8 cellular contexts compared by ENCODE assay signal in genomic region chr21:32412998-32413504, GRCh38. TPM values are rescaled to one million over a fixed set of nuclear protein-coding genes. Genes with fewer than 3 reads are reported as not detected.
DNase-seq lines count a peak whose midpoint lies in the region; ATAC-seq and TF ChIP-seq lines count a peak whose summit lies in the region.

No MANE protein-coding gene starts in this region.

- CTCF ChIA-PET in CD8-positive, alpha-beta T cell (lab: Charles Lee): interaction anchor here (1.2 to 6.1 kb wide), 4 partner anchors 10 to 188 kb away, joined by 3 to 32 read pairs (median 4); no protein-coding TSS in a partner anchor
- CTCF ChIA-PET in PC-3 (lab: Charles Lee): interaction anchor here (2.2 kb wide), 1 partner anchor 188 kb away, joined by 24 read pairs; no protein-coding TSS in a partner anchor

- H3K79me1 ChIP-seq in mesendoderm (ENCODE audit: low read length): no peaks in the 10 kb centered on the region

- H3K56ac ChIP-seq in mesendoderm (ENCODE audit: low read length): no peak overlapping the region

- peak overlapping the region; percentile 92 for H2AFZ ChIP-seq in PC-3 (ENCODE audit: low read length)

- H3K27me3 Mint-ChIP-seq in CD8-positive, alpha-beta T cell (ENCODE audit: low read depth): no peaks in the 10 kb centered on the region
- peaks cover 28% of the 10 kb centered on the region for H3K27me3 Mint-ChIP-seq in dendritic cell treated with granulocyte-macrophage colony-stimulating factor and Interleukin-4, amounts not matched to agents 40 ng/mL and 50 ng/mL, for 4 days

- H3F3A ChIP-seq in PC-3 (ENCODE audit: low read length, unreplicated experiment): peaks cover 7% of the 10 kb centered on the region

- H3K9ac ChIP-seq in PC-3 (ENCODE audit: low read length): peak overlapping the region; percentile 89
- H3K9ac ChIP-seq in mesendoderm (ENCODE audit: low read length): no peak overlapping the region

- H3K4me2 ChIP-seq in PC-3 (ENCODE audit: low read length) (peak overlapping the region; percentile 99), mesendoderm (ENCODE audit: low read length) (peak overlapping the region; percentile 73)

- H2BK5ac ChIP-seq in mesendoderm (ENCODE audit: low read length): no peak overlapping the region

- no peaks in the 10 kb centered on the region for H3K27me3 ChIP-seq in CD8-positive, alpha-beta T cell (ENCODE audit: insufficient read depth, low read length)
- H3K27me3 ChIP-seq in PC-3 (ENCODE audit: low read length) (no peaks in the 10 kb centered on the region), mesendoderm (ENCODE audit: insufficient read depth, low read length, poor library complexity) (peaks cover 25% of the 10 kb centered on the region), tibial nerve (no peaks in the 10 kb centered on the region), SJCRH30 (peaks cover 3% of the 10 kb centered on the region; the same call in 1 of the 2 replicates)

- peaks cover 45% of the 10 kb centered on the region for H3K4me1 Mint-ChIP-seq in CD8-positive, alpha-beta T cell (ENCODE audit: low read depth)
- peaks cover 15% of the 10 kb centered on the region for H3K4me1 Mint-ChIP-seq in dendritic cell treated with granulocyte-macrophage colony-stimulating factor and Interleukin-4, amounts not matched to agents 40 ng/mL and 50 ng/mL, for 4 days (ENCODE audit: low read depth)

- no peak for TF ChIP-seq POLR2A in tibial nerve (IDR thresholded peaks at IDR 0.05)

- BruUV-seq in PC-3 (replicated peaks; lab: Mats Ljungman, UMichigan): no TSS peak

- H3K4ac ChIP-seq in mesendoderm (ENCODE audit: low read depth, low read length): no peak overlapping the region

- H3K23ac ChIP-seq in mesendoderm (ENCODE audit: low read length): no peak overlapping the region

- intact Hi-C loops in CD8-positive, alpha-beta T cell (cut with DNase I, micrococcal nuclease): loop anchor here (1.0 to 5.0 kb wide), 7 partner anchors 20 to 359 kb away; partner anchors contain the start of genes CFAP298 (in 1 of the 2), MIS18A (in 1 of the 2), PAXBP1 (in 1 of the 2) and SYNJ1 (in 1 of the 2)
- intact Hi-C loops in PC-3 (cut with micrococcal nuclease): loop anchor here (5.0 to 10.0 kb wide), 2 partner anchors 64 to 362 kb away; partner anchors contain the start of gene PAXBP1
- intact Hi-C loops in dendritic cell treated with granulocyte-macrophage colony-stimulating factor and Interleukin-4, amounts not matched to agents 40 ng/mL and 50 ng/mL, for 4 days (cut with micrococcal nuclease): loop anchor here (1.0 to 5.0 kb wide), 2 partner anchors 20 to 154 kb away; partner anchors contain the start of gene URB1

- no peak overlapping the region for H4K8ac ChIP-seq in mesendoderm (ENCODE audit: low read depth, low read length)

- H2BK120ac ChIP-seq in mesendoderm (ENCODE audit: low read depth, low read length): no peak overlapping the region

- no peak overlapping the region for H3K18ac ChIP-seq in mesendoderm (ENCODE audit: low read length)

- TF ChIP-seq EP300 in tibial nerve (IDR thresholded peaks at IDR 0.05): peak in 1 of 2 donors; percentile 59

- H3K9me3 ChIP-seq in CD8-positive, alpha-beta T cell (ENCODE audit: low read length): no peaks in the 10 kb centered on the region
- H3K9me3 ChIP-seq in PC-3 (ENCODE audit: low read length) (no peaks in the 10 kb centered on the region), tibial nerve (no peaks in the 10 kb centered on the region), SJCRH30 (replicated peaks) (no peaks in the 10 kb centered on the region)

- POLR2A ChIA-PET in CD8-positive, alpha-beta T cell (lab: Charles Lee): interaction anchor here (1.0 to 3.7 kb wide), 4 partner anchors 11 to 159 kb away, joined by 3 to 43 read pairs (median 8); no protein-coding TSS in a partner anchor
- POLR2A ChIA-PET in PC-3 (lab: Charles Lee; ENCODE audit: unreplicated experiment): interaction anchor here (0.6 kb wide), 1 partner anchor 133 kb away, joined by 3 read pairs; no protein-coding TSS in a partner anchor

- peak overlapping the region; percentile 86 for H3K27ac ChIP-seq in CD8-positive, alpha-beta T cell (ENCODE audit: low read depth, low read length)
- H3K27ac ChIP-seq in PC-3 (ENCODE audit: low read length): peak overlapping the region; percentile 65
- no peak overlapping the region for H3K27ac ChIP-seq in mesendoderm (ENCODE audit: low read depth, low read length)
- H3K27ac ChIP-seq in tibial nerve: peak overlapping the region; percentile 91 to 99 (median 99)
- H3K27ac ChIP-seq in SJCRH30: no peak overlapping the region

- no peak overlapping the region for H4K5ac ChIP-seq in mesendoderm (ENCODE audit: low read length)

- H2AK5ac ChIP-seq in mesendoderm (ENCODE audit: low read length): no peak overlapping the region

- H3K79me2 ChIP-seq in PC-3 (ENCODE audit: low read length) (peaks cover 47% of the 10 kb centered on the region), mesendoderm (ENCODE audit: control insufficient read depth, insufficient read depth, low read length) (no peaks in the 10 kb centered on the region)

- no peaks in the 10 kb centered on the region for H3K9me2 ChIP-seq in PC-3 (replicated peaks; ENCODE audit: low read length)

- ATAC-seq in CD8-positive, alpha-beta T cell: no peak
- ATAC-seq in PC-3: peak; percentile 25

- peak in 1 of 7 experiments; percentile 44 for DNase-seq in CD8-positive, alpha-beta T cell
- DNase-seq in PC-3: peak; percentile 65
- DNase-seq in mesendoderm: no peak
- peak; percentile 33 to 41 for DNase-seq in tibial nerve (ENCODE audit: low spot score in 2 of 2)
- no peak for DNase-seq in SJCRH30
- DNase-seq in NCI-H1092 (lab: John Stamatoyannopoulos, UW): no peak
- no peak for DNase-seq in RPMI8226

- no peaks in the 10 kb centered on the region for H3K9me3 Mint-ChIP-seq in CD8-positive, alpha-beta T cell
- no peaks in the 10 kb centered on the region for H3K9me3 Mint-ChIP-seq in dendritic cell treated with granulocyte-macrophage colony-stimulating factor and Interleukin-4, amounts not matched to agents 40 ng/mL and 50 ng/mL, for 4 days

- peaks cover 7% of the 10 kb centered on the region for H3K36me3 Mint-ChIP-seq in CD8-positive, alpha-beta T cell
- H3K36me3 Mint-ChIP-seq in dendritic cell treated with granulocyte-macrophage colony-stimulating factor and Interleukin-4, amounts not matched to agents 40 ng/mL and 50 ng/mL, for 4 days (ENCODE audit: low read depth): no peaks in the 10 kb centered on the region

- TF ChIP-seq CTCF in CD8-positive, alpha-beta T cell (IDR thresholded peaks at IDR 0.05): no peak
- TF ChIP-seq CTCF in PC-3 (conservative IDR thresholded peaks at IDR 0.05; ENCODE audit: low read depth, low read length) (peak; percentile 43; the same call in 1 of the 2 replicates), tibial nerve (IDR thresholded peaks at IDR 0.05) (no peak)

- no peak overlapping the region for H2BK15ac ChIP-seq in mesendoderm (replicated peaks; ENCODE audit: low read depth)

- H3K4me3 Mint-ChIP-seq in CD8-positive, alpha-beta T cell: peak overlapping the region; percentile 89
- peak overlapping the region; percentile 71 for H3K4me3 Mint-ChIP-seq in dendritic cell treated with granulocyte-macrophage colony-stimulating factor and Interleukin-4, amounts not matched to agents 40 ng/mL and 50 ng/mL, for 4 days

- H3K4me3 ChIP-seq in CD8-positive, alpha-beta T cell (ENCODE audit: low read depth, low read length): peak overlapping the region; percentile 63
- H3K4me3 ChIP-seq in PC-3 (ENCODE audit: low read length) (peak overlapping the region; percentile 90), mesendoderm (ENCODE audit: low read length) (no peak overlapping the region), tibial nerve (peak overlapping the region; percentile 66 to 97 (median 81)), SJCRH30 (no peak overlapping the region)

- H3K4me1 ChIP-seq in CD8-positive, alpha-beta T cell (ENCODE audit: insufficient read depth, low read length): peaks cover 31% of the 10 kb centered on the region
- H3K4me1 ChIP-seq in PC-3 (ENCODE audit: insufficient read depth, low read length): peaks cover 28% of the 10 kb centered on the region
- H3K4me1 ChIP-seq in mesendoderm (ENCODE audit: control insufficient read depth, low read depth, low read length): no peaks in the 10 kb centered on the region
- peaks cover 0 to 67% (median 25%) of the 10 kb centered on the region in 4 donors for H3K4me1 ChIP-seq in tibial nerve
- H3K4me1 ChIP-seq in SJCRH30: no peaks in the 10 kb centered on the region

- H3K27ac Mint-ChIP-seq in CD8-positive, alpha-beta T cell: peak overlapping the region; percentile 94
- H3K27ac Mint-ChIP-seq in dendritic cell treated with granulocyte-macrophage colony-stimulating factor and Interleukin-4, amounts not matched to agents 40 ng/mL and 50 ng/mL, for 4 days: peak overlapping the region; percentile 35

- no CpG with 5 or more reads among the region's 33 CpGs for WGBS in mesendoderm (ENCODE audit: extremely low coverage, insufficient coverage, low lambda C conversion rate)
- WGBS in tibial nerve, 2 donors: 15 to 29% methylated on average over 25 to 33 of the region's 33 CpGs

- H3K36me3 ChIP-seq in CD8-positive, alpha-beta T cell (ENCODE audit: insufficient read depth, low read length): no peaks in the 10 kb centered on the region
- H3K36me3 ChIP-seq in PC-3 (ENCODE audit: low read depth, low read length) (no peaks in the 10 kb centered on the region), mesendoderm (ENCODE audit: control insufficient read depth, insufficient read depth, low read length) (no peaks in the 10 kb centered on the region), tibial nerve (peaks cover 0 to 4% (median 0%) of the 10 kb centered on the region in 3 donors), SJCRH30 (no peaks in the 10 kb centered on the region)

- no peaks in the 10 kb centered on the region for H4K20me1 ChIP-seq in PC-3 (ENCODE audit: low read length)

RNA-seq across cellular contexts. Expression of gene EVA1C, which starts 0.5 kb away (rescaled TPM):
- total RNA-seq in CD8-positive, alpha-beta T cell: 10 to 100 TPM in 1 of 2 experiments, 1 to 10 TPM in 1; 6.9 to 10.3 TPM
- 16.1 and 17.5 TPM in 2 replicates for total RNA-seq in PC-3 (2014; rRNA removed)
- polyA plus RNA-seq in mesendoderm (2013, experiment 1 of 2): 0.60 TPM
- polyA plus RNA-seq in mesendoderm (2013, experiment 2 of 2): 0.80 TPM
- total RNA-seq in tibial nerve: 10 to 100 TPM; 72.6 to 85.9 (median 75.6) TPM
- total RNA-seq in SJCRH30 (2014; rRNA removed; shearing (Covaris generic)): 0.10 and 0.13 TPM in 2 replicates

RNA-seq across cellular contexts. Expression of gene URB1, which starts 20.2 kb away (rescaled TPM):
- 1 to 10 TPM; 5.4 to 5.9 TPM for total RNA-seq in CD8-positive, alpha-beta T cell
- total RNA-seq in PC-3 (2014; rRNA removed) (27.8 and 36.3 TPM in 2 replicates), tibial nerve (10 to 100 TPM; 18.6 to 29.4 (median 22.2) TPM)
- 7.0 TPM for polyA plus RNA-seq in mesendoderm (2013, experiment 1 of 2)
- 6.7 TPM for polyA plus RNA-seq in mesendoderm (2013, experiment 2 of 2)
- total RNA-seq in SJCRH30 (2014; rRNA removed; shearing (Covaris generic)): 21.8 and 22.9 TPM in 2 replicates

Comparison
In these comparisons a context has a peak if more than half of its experiments do, and no peak if none do; other contexts are left out.
1. DNase-seq: peak in PC-3 (single experiment) and tibial nerve (2 of 2); none in mesendoderm (single experiment), SJCRH30 (0 of 2), NCI-H1092 (single experiment) and RPMI8226 (single experiment).
2. H3K27ac ChIP-seq: peak in CD8-positive, alpha-beta T cell (single experiment), PC-3 (single experiment) and tibial nerve (4 of 4); none in mesendoderm (single experiment) and SJCRH30 (single experiment).
3. H3K4me3 ChIP-seq: peak in CD8-positive, alpha-beta T cell (single experiment), PC-3 (single experiment) and tibial nerve (4 of 4); none in mesendoderm (single experiment) and SJCRH30 (single experiment).